Comparison of ENCODE assay signal across 14 cellular contexts in genomic region chr11:7072401-7073028, GRCh38. TPM values are rescaled to one million over a fixed set of nuclear protein-coding genes. Genes with fewer than 3 reads are reported as not detected.
DNase-seq lines count a peak whose midpoint lies in the region; ATAC-seq, FAIRE-seq and TF ChIP-seq lines count a peak whose summit lies in the region.
"Had no signal": no experiment of that assay in that cellular context is flagged by ENCODE, and none has a peak within 500 bp of the region (broad histone marks: within the 10 kb centered on the region; RNA-seq: fewer than 3 reads in every experiment).

No MANE protein-coding gene starts in this region.

- H3K27ac ChIP-seq in RWPE1: no peak overlapping the region
- no peak overlapping the region for H3K27ac ChIP-seq in keratinocyte (ENCODE audit: control insufficient read depth, insufficient read depth, low read length)
- H3K27ac ChIP-seq in trophoblast cell (ENCODE audit: low read depth, low read length): no peak overlapping the region
- H3K27ac ChIP-seq: C4-2B, SK-N-MC had no signal

- no CpG with 5 or more reads among the region's 4 CpGs for WGBS in trophoblast cell (ENCODE audit: extremely low coverage, insufficient coverage, insufficient read length)

- dilution Hi-C loops in keratinocyte (cut with MboI; ENCODE audit: extremely low pct_ligation_motif_present, low sequenced_read_pairs): no loop called here

- H2BK5ac ChIP-seq in trophoblast cell (ENCODE audit: low read depth, low read length, poor library complexity): no peak overlapping the region

- no peak for ATAC-seq in HG02588 (IDR thresholded peaks at IDR 0.05; ENCODE audit: unreplicated experiment)
- ATAC-seq: T-cell had no signal

- no peak overlapping the region for H4K91ac ChIP-seq in trophoblast cell (ENCODE audit: low read depth, low read length)

- no peak overlapping the region for H3K14ac ChIP-seq in trophoblast cell (ENCODE audit: low read length)

- no peaks in the 10 kb centered on the region for H3K79me1 ChIP-seq in trophoblast cell (ENCODE audit: low read length)

- no peak for FAIRE-seq in keratinocyte (lab: Jason Lieb, UNC)

- no peak overlapping the region for H3K18ac ChIP-seq in trophoblast cell (ENCODE audit: low read length)

- H3K9ac ChIP-seq in keratinocyte (ENCODE audit: control insufficient read depth, extremely low read depth, insufficient read depth, low read length) (no peak overlapping the region), trophoblast cell (ENCODE audit: low read length) (no peak overlapping the region)

- TF ChIP-seq CTCF in RWPE1 (conservative IDR thresholded peaks at IDR 0.05; ENCODE audit: low read depth) (no peak), keratinocyte (optimal IDR thresholded peaks at IDR 0.05 in 1 of 3, IDR thresholded peaks at IDR 0.05 in 1 of 3, conservative IDR thresholded peaks at IDR 0.05 in 1 of 3; ENCODE audit: extremely low read depth in 1 of 3, insufficient read depth in 2 of 3, low read length in 3 of 3) (no peak)

- H3K9me1 ChIP-seq in keratinocyte (ENCODE audit: control insufficient read depth, extremely low read depth, insufficient read depth, low read length): no peaks in the 10 kb centered on the region

- H3K79me2 ChIP-seq in keratinocyte (ENCODE audit: control insufficient read depth, insufficient read depth, low read length) (no peaks in the 10 kb centered on the region), trophoblast cell (ENCODE audit: control insufficient read depth, insufficient read depth, low read length, poor library complexity) (no peaks in the 10 kb centered on the region)

- H3K9me3 ChIP-seq in keratinocyte (ENCODE audit: control insufficient read depth, low read depth, low read length): no peaks in the 10 kb centered on the region
- H3K9me3 ChIP-seq in trophoblast cell (ENCODE audit: insufficient read depth, low read depth, low read length): no peaks in the 10 kb centered on the region
- H3K9me3 ChIP-seq: HAP-1 had no signal

- H4K20me1 ChIP-seq in keratinocyte (ENCODE audit: control insufficient read depth, extremely low read depth, insufficient read depth, low read length): no peaks in the 10 kb centered on the region

- H3K4me1 ChIP-seq in keratinocyte (ENCODE audit: control insufficient read depth, extremely low read depth, insufficient read depth, low read length) (no peaks in the 10 kb centered on the region), trophoblast cell (ENCODE audit: control insufficient read depth in 1 of 2, insufficient read depth in 2 of 2, low read length in 2 of 2) (peaks cover 0 to 6% of the 10 kb centered on the region in 2 experiments)
- H3K4me1 ChIP-seq: HAP-1 had no signal

- H2BK12ac ChIP-seq in trophoblast cell (ENCODE audit: low read length): no peak overlapping the region

- H3K4ac ChIP-seq in trophoblast cell (ENCODE audit: low read depth, low read length): no peak overlapping the region

- H3K27me3 ChIP-seq in keratinocyte (ENCODE audit: control insufficient read depth, extremely low read depth, insufficient read depth, low read length) (no peaks in the 10 kb centered on the region), trophoblast cell (ENCODE audit: insufficient read depth, low read length) (no peaks in the 10 kb centered on the region)

- no peak overlapping the region for H4K8ac ChIP-seq in trophoblast cell (ENCODE audit: low read depth, low read length)

- peak; percentile 67 for DNase-seq in DMS53 (lab: John Stamatoyannopoulos, UW)
- DNase-seq in NCI-H1930 (lab: John Stamatoyannopoulos, UW): peak; percentile 29 to 63
- peak; percentile 1 for DNase-seq in RWPE1 (ENCODE audit: low spot score)
- DNase-seq in keratinocyte (ENCODE audit: low read depth, low spot score): peak; percentile 11
- DNase-seq in trophoblast cell: no peak
- DNase-seq in NCI-H2227 (lab: John Stamatoyannopoulos, UW; ENCODE audit: unreplicated experiment): no peak
- DNase-seq: NCI-H1417 treated with DMSO at 0.1 percent for 48 hours, NCI-H446, Right ventricle myocardium superior, T-cell had no signal

- H3K23ac ChIP-seq in trophoblast cell (ENCODE audit: low read length): no peak overlapping the region

- CTCF ChIA-PET in RWPE1 (lab: Yijun Ruan, JAX): interaction anchor here (0.7 kb wide), 1 partner anchor 572 kb away, joined by 4 read pairs; no protein-coding TSS in a partner anchor

- H4K12ac ChIP-seq in trophoblast cell (ENCODE audit: low read depth, low read length): no peak overlapping the region

- no peak overlapping the region for H2BK120ac ChIP-seq in trophoblast cell (ENCODE audit: insufficient read depth, low read length, poor library complexity)

- POLR2A ChIA-PET in RWPE1 (lab: Yijun Ruan, JAX; ENCODE audit: low non-redundant PET): no interaction called here

- no peak overlapping the region for H2AK5ac ChIP-seq in trophoblast cell (ENCODE audit: low read length)

- H3K4me3 ChIP-seq in keratinocyte (ENCODE audit: control insufficient read depth in 2 of 3, extremely low read depth in 1 of 3, insufficient read depth in 2 of 3, low read depth in 1 of 3, low read length in 3 of 3) (no peak overlapping the region), trophoblast cell (ENCODE audit: low read depth, low read length) (no peak overlapping the region)
- H3K4me3 ChIP-seq: HAP-1, SK-N-MC had no signal

- no peak overlapping the region for H2AFZ ChIP-seq in keratinocyte (ENCODE audit: control insufficient read depth, low read length)
- no peak overlapping the region for H2AFZ ChIP-seq in trophoblast cell (ENCODE audit: insufficient read depth, low read length, poor library complexity)

- no peak overlapping the region for H3K4me2 ChIP-seq in keratinocyte (ENCODE audit: control insufficient read depth, extremely low read depth, insufficient read depth, low read depth, low read length)
- H3K4me2 ChIP-seq in trophoblast cell (ENCODE audit: low read length): no peak overlapping the region

- no peaks in the 10 kb centered on the region for H3K36me3 ChIP-seq in keratinocyte (ENCODE audit: control insufficient read depth in 2 of 2, extremely low read depth in 1 of 2, insufficient read depth in 2 of 2, low read length in 2 of 2)
- H3K36me3 ChIP-seq in trophoblast cell (ENCODE audit: control insufficient read depth in 1 of 2, insufficient read depth in 2 of 2, low read length in 2 of 2): no peaks in the 10 kb centered on the region
- H3K36me3 ChIP-seq: HAP-1 had no signal

RNA-seq across cellular contexts. Expression of gene RBMXL2, which starts 16.3 kb away (rescaled TPM):
- not detected in 3 replicates for polyA plus RNA-seq in keratinocyte
- polyA plus RNA-seq in keratinocyte (2011; ENCODE audit: low read depth): not detected
- polyA plus RNA-seq in keratinocyte (2011; cell fraction: cytosol; rRNA removed): not detected in 2 replicates
- not detected in 2 replicates for polyA plus RNA-seq in keratinocyte (2011; cell fraction: nucleus; rRNA removed)
- polyA plus RNA-seq in keratinocyte (2012; ENCODE audit: low replicate concordance): not detected in 2 replicates
- polyA minus RNA-seq in keratinocyte: not detected in 3 replicates
- polyA minus RNA-seq in keratinocyte (2011; cell fraction: cytosol; rRNA and poly(A)+ RNA removed): not detected
- not detected in 2 replicates for polyA minus RNA-seq in keratinocyte (2011; cell fraction: nucleus; rRNA and poly(A)+ RNA removed)
- 0.04 and 0.05 TPM in 2 replicates for polyA plus RNA-seq in trophoblast cell (2013)

RNA-seq across cellular contexts. Expression of gene NLRP14, which starts 52.2 kb away (rescaled TPM):
- 0.03 TPM in 2 of 3 replicates, not detected in the other for polyA plus RNA-seq in keratinocyte
- not detected for polyA plus RNA-seq in keratinocyte (2011; ENCODE audit: low read depth)
- polyA plus RNA-seq in keratinocyte (2011; cell fraction: cytosol; rRNA removed): 0.01 and 0.04 TPM in 2 replicates
- polyA plus RNA-seq in keratinocyte (2011; cell fraction: nucleus; rRNA removed): 0.11 and 0.12 TPM in 2 replicates
- polyA plus RNA-seq in keratinocyte (2012; ENCODE audit: low replicate concordance): not detected in 2 replicates
- 0.07 to 0.26 TPM in 2 of 3 replicates, not detected in the other for polyA minus RNA-seq in keratinocyte
- polyA minus RNA-seq in keratinocyte (2011; cell fraction: cytosol; rRNA and poly(A)+ RNA removed): not detected
- 0.78 TPM in 1 of 2 replicates, not detected in the other for polyA minus RNA-seq in keratinocyte (2011; cell fraction: nucleus; rRNA and poly(A)+ RNA removed)
- polyA plus RNA-seq in trophoblast cell (2013): 0.12 and 0.14 TPM in 2 replicates

RNA-seq across cellular contexts. Expression of gene ZNF214, which starts 52.4 kb away (rescaled TPM):
- polyA plus RNA-seq in keratinocyte: 0.89 to 1.1 TPM (median 0.95 TPM) in 3 replicates
- polyA plus RNA-seq in keratinocyte (2011; ENCODE audit: low read depth): 0.52 TPM
- polyA plus RNA-seq in keratinocyte (2011; cell fraction: cytosol; rRNA removed): 0.36 and 0.68 TPM in 2 replicates
- 1.00 and 1.8 TPM in 2 replicates for polyA plus RNA-seq in keratinocyte (2011; cell fraction: nucleus; rRNA removed)
- 0.48 and 0.76 TPM in 2 replicates for polyA plus RNA-seq in keratinocyte (2012; ENCODE audit: low replicate concordance)
- polyA minus RNA-seq in keratinocyte: 0.77 to 1.1 TPM in 2 of 3 replicates, not detected in the other
- polyA minus RNA-seq in keratinocyte (2011; cell fraction: cytosol; rRNA and poly(A)+ RNA removed): 2.5 TPM
- 2.1 and 3.4 TPM in 2 replicates for polyA minus RNA-seq in keratinocyte (2011; cell fraction: nucleus; rRNA and poly(A)+ RNA removed)
- 0.66 and 0.69 TPM in 2 replicates for polyA plus RNA-seq in trophoblast cell (2013)

Comparison
In these comparisons a context has a peak if more than half of its experiments do, and no peak if none do; other contexts are left out.
1. DNase-seq: peak in DMS53 (single experiment), NCI-H1930 (2 of 2), RWPE1 (single experiment) and keratinocyte (single experiment); none in trophoblast cell (0 of 2) and NCI-H2227 (single experiment).